ENCODE assay signal across 1 cellular context in genomic region chrX:120568609-120569008, GRCh38.
TF ChIP-seq lines count a peak whose summit lies in the region.

No MANE protein-coding gene starts in this region.

TF ChIP-seq in K562, 482 proteins besides CTCF, POLR2A, EP300 and RAD21 (continued from another document):
- TF ChIP-seq, protein P1, sequence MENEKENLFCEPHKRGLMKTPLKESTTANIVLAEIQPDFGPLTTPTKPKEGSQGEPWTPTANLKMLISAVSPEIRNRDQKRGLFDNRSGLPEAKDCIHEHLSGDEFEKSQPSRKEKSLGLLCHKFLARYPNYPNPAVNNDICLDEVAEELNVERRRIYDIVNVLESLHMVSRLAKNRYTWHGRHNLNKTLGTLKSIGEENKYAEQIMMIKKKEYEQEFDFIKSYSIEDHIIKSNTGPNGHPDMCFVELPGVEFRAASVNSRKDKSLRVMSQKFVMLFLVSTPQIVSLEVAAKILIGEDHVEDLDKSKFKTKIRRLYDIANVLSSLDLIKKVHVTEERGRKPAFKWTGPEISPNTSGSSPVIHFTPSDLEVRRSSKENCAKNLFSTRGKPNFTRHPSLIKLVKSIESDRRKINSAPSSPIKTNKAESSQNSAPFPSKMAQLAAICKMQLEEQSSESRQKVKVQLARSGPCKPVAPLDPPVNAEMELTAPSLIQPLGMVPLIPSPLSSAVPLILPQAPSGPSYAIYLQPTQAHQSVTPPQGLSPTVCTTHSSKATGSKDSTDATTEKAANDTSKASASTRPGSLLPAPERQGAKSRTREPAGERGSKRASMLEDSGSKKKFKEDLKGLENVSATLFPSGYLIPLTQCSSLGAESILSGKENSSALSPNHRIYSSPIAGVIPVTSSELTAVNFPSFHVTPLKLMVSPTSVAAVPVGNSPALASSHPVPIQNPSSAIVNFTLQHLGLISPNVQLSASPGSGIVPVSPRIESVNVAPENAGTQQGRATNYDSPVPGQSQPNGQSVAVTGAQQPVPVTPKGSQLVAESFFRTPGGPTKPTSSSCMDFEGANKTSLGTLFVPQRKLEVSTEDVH (IDR thresholded peaks at IDR 0.05; ENCODE audit: low read depth, partially characterized antibody): no peak
- TF ChIP-seq IFI16 (CRISPR knock-in tag; IDR thresholded peaks at IDR 0.05) (no peak), NUFIP1 (IDR thresholded peaks at IDR 0.05; ENCODE audit: partially characterized antibody) (no peak), ZNF507 (tag; conservative IDR thresholded peaks at IDR 0.05) (no peak), SRSF3 (IDR thresholded peaks at IDR 0.05; ENCODE audit: insufficient read depth, low read length) (no peak), SPI1 (IDR thresholded peaks at IDR 0.05; ENCODE audit: borderline replicate concordance, low read depth, low read length) (no peak)
